11 cellular contexts compared by ENCODE assay signal in genomic region chr1:92473781-92474495, GRCh38. TPM values are rescaled to one million over a fixed set of nuclear protein-coding genes. Genes with fewer than 3 reads are reported as not detected.
DNase-seq lines count a peak whose midpoint lies in the region; ATAC-seq and TF ChIP-seq lines count a peak whose summit lies in the region.
"Had no signal": no experiment of that assay in that cellular context is flagged by ENCODE, and none has a peak within 500 bp of the region (broad histone marks: within the 10 kb centered on the region; RNA-seq: fewer than 3 reads in every experiment).

No MANE protein-coding gene starts in this region.

- intact Hi-C loops in A673 (cut with micrococcal nuclease; ENCODE audit: unreplicated experiment) = no loop called here

- POLR2A ChIA-PET in A673 (lab: Charles Lee; ENCODE audit: low non-redundant PET) = no interaction called here

- peak overlapping the region; percentile 85 for H3K27ac Mint-ChIP-seq in T-helper 2 cell treated with Interferon-gamma antibody and Interleukin-4, amounts not matched to agents 5 μg/mL and 100 μg/mL, for 36 hours
- H3K27ac Mint-ChIP-seq in osteocyte (ENCODE audit: unreplicated experiment) = no peak overlapping the region
- H3K27ac Mint-ChIP-seq: progenitor cell of endocrine pancreas had no signal

- no peaks in the 10 kb centered on the region for H3K27me3 Mint-ChIP-seq in T-helper 2 cell treated with Interferon-gamma antibody and Interleukin-4, amounts not matched to agents 5 μg/mL and 100 μg/mL, for 36 hours (ENCODE audit: low read depth)
- H3K27me3 Mint-ChIP-seq in osteocyte (ENCODE audit: unreplicated experiment) = peaks cover 81% of the 10 kb centered on the region

- H3K4me3 ChIP-seq in A673 (ENCODE audit: low read depth, low read length, poor library complexity, severe bottlenecking) = no peak overlapping the region

- H3K27me3 ChIP-seq in A673 (replicated peaks; ENCODE audit: insufficient read depth, low read depth, low read length, poor library complexity) = no peaks in the 10 kb centered on the region

- CTCF ChIA-PET in A673 (lab: Charles Lee) = no interaction called here

- no peak overlapping the region for H3K27ac ChIP-seq in A673 (ENCODE audit: low read depth, low read length, poor library complexity, severe bottlenecking)

- H3K9me3 ChIP-seq in A673 (ENCODE audit: low read depth, low read length, poor library complexity, severe bottlenecking) = no peaks in the 10 kb centered on the region

- DNase-seq in A673 (ENCODE audit: low spot score) = peak; percentile 31
- peak; percentile 62 for DNase-seq in T-helper 2 cell treated with Interferon-gamma antibody and Interleukin-4, amounts not matched to agents 5 μg/mL and 100 μg/mL, for 36 hours (ENCODE audit: low spot score)
- DNase-seq in NCI-H1105 treated with DMSO at 0.1 percent for 48 hours (lab: John Stamatoyannopoulos, UW) = no peak
- no peak for DNase-seq in osteocyte (ENCODE audit: extremely low spot score, unreplicated experiment)
- no peak for DNase-seq in NCI-H2107 treated with DMSO at 0.1 percent for 48 hours (lab: John Stamatoyannopoulos, UW; ENCODE audit: unreplicated experiment)
- DNase-seq: activated CD8-positive, alpha-beta memory T cell treated with anti-CD3 and anti-CD28 coated beads, Interleukin-2, amount 50 U/mL, for 4 hours had no signal

- H3K4me1 Mint-ChIP-seq in T-helper 2 cell treated with Interferon-gamma antibody and Interleukin-4, amounts not matched to agents 5 μg/mL and 100 μg/mL, for 36 hours (ENCODE audit: low read depth) = peaks cover 72% of the 10 kb centered on the region
- no peaks in the 10 kb centered on the region for H3K4me1 Mint-ChIP-seq in osteocyte (ENCODE audit: unreplicated experiment)

- H3K36me3 Mint-ChIP-seq in T-helper 2 cell treated with Interferon-gamma antibody and Interleukin-4, amounts not matched to agents 5 μg/mL and 100 μg/mL, for 36 hours (ENCODE audit: low read depth) = peaks cover 85% of the 10 kb centered on the region
- no peaks in the 10 kb centered on the region for H3K36me3 Mint-ChIP-seq in osteocyte (ENCODE audit: unreplicated experiment)

- TF ChIP-seq CTCF in A673 (conservative IDR thresholded peaks at IDR 0.05; ENCODE audit: low read depth, low read length) (no peak), osteocyte (IDR thresholded peaks at IDR 0.05) (no peak)

- H3K4me1 ChIP-seq in A673 (ENCODE audit: insufficient read depth, low read length, poor library complexity, severe bottlenecking) = no peaks in the 10 kb centered on the region

- peak overlapping the region; percentile 80 for H3K4me3 Mint-ChIP-seq in T-helper 2 cell treated with Interferon-gamma antibody and Interleukin-4, amounts not matched to agents 5 μg/mL and 100 μg/mL, for 36 hours
- no peak overlapping the region for H3K4me3 Mint-ChIP-seq in osteocyte (ENCODE audit: unreplicated experiment)

- ATAC-seq in GM18520 (IDR thresholded peaks at IDR 0.05; ENCODE audit: unreplicated experiment) (peak; percentile 77), HG02759 (IDR thresholded peaks at IDR 0.05; ENCODE audit: unreplicated experiment) (peak; percentile 75), GM21717 (IDR thresholded peaks at IDR 0.05; ENCODE audit: unreplicated experiment) (no peak)

- no TSS peak for BruUV-seq in A673 (replicated peaks; lab: Mats Ljungman, UMichigan)

- no peaks in the 10 kb centered on the region for H3K9me3 Mint-ChIP-seq in T-helper 2 cell treated with Interferon-gamma antibody and Interleukin-4, amounts not matched to agents 5 μg/mL and 100 μg/mL, for 36 hours
- H3K9me3 Mint-ChIP-seq in osteocyte (ENCODE audit: unreplicated experiment) = no peaks in the 10 kb centered on the region

- no peaks in the 10 kb centered on the region for H3K36me3 ChIP-seq in A673 (ENCODE audit: insufficient read depth, low read length, poor library complexity, severe bottlenecking)

RNA-seq across cellular contexts. Expression of gene GFI1, which starts 12.8 kb away (rescaled TPM):
- 0.42 and 0.52 TPM in 2 replicates for total RNA-seq in A673 (2021)
- 0.11 and 0.18 TPM in 2 replicates for total RNA-seq in osteocyte
- total RNA-seq: dermis microvascular lymphatic vessel endothelial cell had no signal

Comparison
In these comparisons a context has a peak if more than half of its experiments do, and no peak if none do; other contexts are left out.
1. DNase-seq: peak in A673 (single experiment) and T-helper 2 cell treated with Interferon-gamma antibody and Interleukin-4, amounts not matched to agents 5 μg/mL and 100 μg/mL, for 36 hours (single experiment); none in NCI-H1105 treated with DMSO at 0.1 percent for 48 hours (single experiment), osteocyte (single experiment) and NCI-H2107 treated with DMSO at 0.1 percent for 48 hours (single experiment).